Comparison of ENCODE assay signal across 1 cellular context in genomic region chr7:155282671-155283070, GRCh38.
TF ChIP-seq lines count a peak whose summit lies in the region.

No MANE protein-coding gene starts in this region.

TF ChIP-seq in WTC11, 78 proteins besides CTCF, POLR2A, EP300 and RAD21 (continued from another document):
- no peak for TF ChIP-seq ZBTB43 (CRISPR knock-in tag; IDR thresholded peaks at IDR 0.05)
- no peak for TF ChIP-seq NR3C1 (CRISPR knock-in tag; conservative IDR thresholded peaks at IDR 0.05; ENCODE audit: low read depth)
- TF ChIP-seq FOXP4 (CRISPR knock-in tag; IDR thresholded peaks at IDR 0.05) = no peak
- no peak for TF ChIP-seq MAX (CRISPR knock-in tag; IDR thresholded peaks at IDR 0.05)
- TF ChIP-seq ZNF671 (CRISPR knock-in tag; IDR thresholded peaks at IDR 0.05) = no peak
- TF ChIP-seq ETV6 (CRISPR knock-in tag; IDR thresholded peaks at IDR 0.05) = no peak
- no peak for TF ChIP-seq ATF3 (CRISPR knock-in tag; conservative IDR thresholded peaks at IDR 0.05)
- TF ChIP-seq MXD4 (CRISPR knock-in tag; IDR thresholded peaks at IDR 0.05; ENCODE audit: borderline replicate concordance) = no peak
- TF ChIP-seq MLX (CRISPR knock-in tag; IDR thresholded peaks at IDR 0.05) = no peak
- TF ChIP-seq HMGXB4 (CRISPR knock-in tag; IDR thresholded peaks at IDR 0.05) = no peak
- no peak for TF ChIP-seq ZNF425 (CRISPR knock-in tag; conservative IDR thresholded peaks at IDR 0.05)
- no peak for TF ChIP-seq ZNF317 (CRISPR knock-in tag; IDR thresholded peaks at IDR 0.05; ENCODE audit: borderline replicate concordance, low read depth)
TF ChIP-seq in WTC11: peak in this region for 0.
